In the genomic region with DNA sequence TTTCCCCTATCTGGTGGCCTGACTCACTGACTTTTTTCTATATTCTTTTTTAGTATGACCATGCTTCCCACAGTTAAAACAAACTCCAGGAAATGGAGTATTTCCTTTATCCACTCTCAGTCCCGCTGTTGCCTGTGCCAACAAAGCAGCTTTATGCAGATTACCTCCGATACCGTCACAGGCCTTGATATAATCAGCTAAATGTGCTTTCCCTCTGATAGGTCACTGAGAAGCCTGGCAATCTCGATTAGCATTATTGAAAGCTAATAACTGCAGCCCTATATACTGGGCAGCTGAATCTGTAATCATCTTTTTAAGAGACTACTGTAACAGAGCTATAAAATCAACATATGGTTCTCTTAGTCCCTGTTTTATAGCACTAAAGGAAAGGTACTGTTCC, we compare ENCODE assay signal across 1 cellular context.
TF ChIP-seq lines count a peak whose summit lies in the region.

No MANE protein-coding gene starts in this region.

TF ChIP-seq in WTC11, 78 proteins besides CTCF, POLR2A, EP300 and RAD21 (continued from another document):
- TF ChIP-seq, protein P1, sequence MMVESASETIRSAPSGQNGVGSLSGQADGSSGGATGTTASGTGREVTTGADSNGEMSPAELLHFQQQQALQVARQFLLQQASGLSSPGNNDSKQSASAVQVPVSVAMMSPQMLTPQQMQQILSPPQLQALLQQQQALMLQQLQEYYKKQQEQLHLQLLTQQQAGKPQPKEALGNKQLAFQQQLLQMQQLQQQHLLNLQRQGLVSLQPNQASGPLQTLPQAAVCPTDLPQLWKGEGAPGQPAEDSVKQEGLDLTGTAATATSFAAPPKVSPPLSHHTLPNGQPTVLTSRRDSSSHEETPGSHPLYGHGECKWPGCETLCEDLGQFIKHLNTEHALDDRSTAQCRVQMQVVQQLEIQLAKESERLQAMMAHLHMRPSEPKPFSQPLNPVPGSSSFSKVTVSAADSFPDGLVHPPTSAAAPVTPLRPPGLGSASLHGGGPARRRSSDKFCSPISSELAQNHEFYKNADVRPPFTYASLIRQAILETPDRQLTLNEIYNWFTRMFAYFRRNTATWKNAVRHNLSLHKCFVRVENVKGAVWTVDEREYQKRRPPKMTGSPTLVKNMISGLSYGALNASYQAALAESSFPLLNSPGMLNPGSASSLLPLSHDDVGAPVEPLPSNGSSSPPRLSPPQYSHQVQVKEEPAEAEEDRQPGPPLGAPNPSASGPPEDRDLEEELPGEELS (CRISPR knock-in tag; IDR thresholded peaks at IDR 0.05) = no peak
- TF ChIP-seq ZNF263 (CRISPR knock-in tag; IDR thresholded peaks at IDR 0.05; ENCODE audit: low read depth) = no peak
- no peak for TF ChIP-seq ZNF671 (CRISPR knock-in tag; IDR thresholded peaks at IDR 0.05)
- no peak for TF ChIP-seq ZBTB21 (CRISPR knock-in tag; IDR thresholded peaks at IDR 0.05; ENCODE audit: borderline replicate concordance)
- TF ChIP-seq, protein P2, sequence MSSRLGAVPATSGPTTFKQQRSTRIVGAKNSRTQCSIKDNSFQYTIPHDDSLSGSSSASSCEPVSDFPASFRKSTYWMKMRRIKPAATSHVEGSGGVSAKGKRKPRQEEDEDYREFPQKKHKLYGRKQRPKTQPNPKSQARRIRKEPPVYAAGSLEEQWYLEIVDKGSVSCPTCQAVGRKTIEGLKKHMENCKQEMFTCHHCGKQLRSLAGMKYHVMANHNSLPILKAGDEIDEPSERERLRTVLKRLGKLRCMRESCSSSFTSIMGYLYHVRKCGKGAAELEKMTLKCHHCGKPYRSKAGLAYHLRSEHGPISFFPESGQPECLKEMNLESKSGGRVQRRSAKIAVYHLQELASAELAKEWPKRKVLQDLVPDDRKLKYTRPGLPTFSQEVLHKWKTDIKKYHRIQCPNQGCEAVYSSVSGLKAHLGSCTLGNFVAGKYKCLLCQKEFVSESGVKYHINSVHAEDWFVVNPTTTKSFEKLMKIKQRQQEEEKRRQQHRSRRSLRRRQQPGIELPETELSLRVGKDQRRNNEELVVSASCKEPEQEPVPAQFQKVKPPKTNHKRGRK (CRISPR knock-in tag; IDR thresholded peaks at IDR 0.05; ENCODE audit: borderline replicate concordance) = no peak
- no peak for TF ChIP-seq TP53 (CRISPR knock-in tag; IDR thresholded peaks at IDR 0.05)
- TF ChIP-seq FOXK1 (CRISPR knock-in tag; IDR thresholded peaks at IDR 0.05) = no peak
- TF ChIP-seq, protein P3, sequence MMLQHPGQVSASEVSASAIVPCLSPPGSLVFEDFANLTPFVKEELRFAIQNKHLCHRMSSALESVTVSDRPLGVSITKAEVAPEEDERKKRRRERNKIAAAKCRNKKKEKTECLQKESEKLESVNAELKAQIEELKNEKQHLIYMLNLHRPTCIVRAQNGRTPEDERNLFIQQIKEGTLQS (CRISPR knock-in tag; conservative IDR thresholded peaks at IDR 0.05) = no peak
TF ChIP-seq in WTC11: peak in this region for 0.
